In genomic region chr15:100764778-100765457, GRCh38 we compare ENCODE assay signal across 10 cellular contexts.
DNase-seq lines count a peak whose midpoint lies in the region; ATAC-seq and TF ChIP-seq lines count a peak whose summit lies in the region.
"Had no signal": no experiment of that assay in that cellular context is flagged by ENCODE, and none has a peak within 500 bp of the region (broad histone marks: within the 10 kb centered on the region; RNA-seq: fewer than 3 reads in every experiment).

No MANE protein-coding gene starts in this region.

- H3K4me3 Mint-ChIP-seq in activated T-helper 17 cell treated with anti-CD3 and anti-CD28 coated beads, Interleukin-2, amount 50 U/mL, for 72 hours, result no peak overlapping the region
- H3K4me3 Mint-ChIP-seq: activated T-cell treated with anti-CD3 and anti-CD28 coated beads, Interleukin-2, amount 50 U/mL, for 4 hours; CD14-positive monocyte had no signal

- ATAC-seq in activated T-helper 17 cell treated with anti-CD3 and anti-CD28 coated beads, Interleukin-2, amount 50 U/mL, for 72 hours (replicated peaks), result no peak
- ATAC-seq: activated T-cell treated with anti-CD3 and anti-CD28 coated beads, Interleukin-2, amount 50 U/mL, for 4 hours had no signal

- H2BK15ac ChIP-seq in mesenchymal stem cell (ENCODE audit: low read depth, poor library complexity, severe bottlenecking), result no peak overlapping the region

- H2BK12ac ChIP-seq in mesenchymal stem cell (ENCODE audit: low read length in 2 of 2), result peak overlapping the region in 1 of 2 experiments; percentile 86

- H3K27me3 Mint-ChIP-seq in activated T-helper 17 cell treated with anti-CD3 and anti-CD28 coated beads, Interleukin-2, amount 50 U/mL, for 72 hours, result peaks cover 11% of the 10 kb centered on the region

- H3K9me3 ChIP-seq in AG04450 (ENCODE audit: control insufficient read depth, insufficient read depth, low read length) (no peaks in the 10 kb centered on the region), mesenchymal stem cell (ENCODE audit: control insufficient read depth, low read length) (no peaks in the 10 kb centered on the region)

- CTCF ChIA-PET in AG04450 (lab: Charles Lee), result interaction anchor here (0.5 to 2.0 kb wide), 4 partner anchors 93 to 244 kb away, joined by 3 to 9 read pairs (median 3); no protein-coding TSS in a partner anchor

- no peak overlapping the region for H4K91ac ChIP-seq in mesenchymal stem cell (ENCODE audit: low read length)

- no peaks in the 10 kb centered on the region for H3K9me3 Mint-ChIP-seq in activated T-helper 17 cell treated with anti-CD3 and anti-CD28 coated beads, Interleukin-2, amount 50 U/mL, for 72 hours
- H3K9me3 Mint-ChIP-seq: activated T-cell treated with anti-CD3 and anti-CD28 coated beads, Interleukin-2, amount 50 U/mL, for 4 hours had no signal

- WGBS in mesenchymal stem cell, result 79% methylated on average over 9 of the region's 9 CpGs

- H3K27me3 ChIP-seq in AG04450 (ENCODE audit: control insufficient read depth, insufficient read depth, low read length), result peaks cover 4% of the 10 kb centered on the region
- peaks cover 0 to 14% of the 10 kb centered on the region in 2 experiments for H3K27me3 ChIP-seq in mesenchymal stem cell (ENCODE audit: control insufficient read depth in 1 of 2, insufficient read depth in 1 of 2, low read length in 2 of 2)

- H3K23ac ChIP-seq in mesenchymal stem cell (ENCODE audit: low read length in 2 of 2), result no peak overlapping the region

- H3K4me1 ChIP-seq in mesenchymal stem cell (ENCODE audit: control insufficient read depth, insufficient read depth, low read depth, low read length), result peaks cover 7% of the 10 kb centered on the region

- peak overlapping the region; percentile 39 for H3K9ac ChIP-seq in mesenchymal stem cell (ENCODE audit: low read length)

- no peak overlapping the region for H2AFZ ChIP-seq in mesenchymal stem cell (ENCODE audit: low read depth, low read length)

- TF ChIP-seq CTCF in AG04450 (IDR thresholded peaks at IDR 0.05; ENCODE audit: low read depth, low read length), result no peak

- no peak overlapping the region for H3K4me2 ChIP-seq in mesenchymal stem cell (ENCODE audit: low read length, poor library complexity, severe bottlenecking)

- H3K27ac ChIP-seq in AG04450 (ENCODE audit: low read depth, low read length) (peak overlapping the region; percentile 1), mesenchymal stem cell (ENCODE audit: low read length, poor library complexity, severe bottlenecking) (no peak overlapping the region)

- DNase-seq in AG04450 (ENCODE audit: low read depth, low spot score) (peak; percentile 45), H4 (ENCODE audit: low spot score) (peak; percentile 94), astrocyte of the hippocampus (ENCODE audit: low read depth, low spot score) (peak; percentile 95), mesenchymal stem cell (peak; percentile 21), T-helper 9 cell (no peak), T-helper 1 cell (no peak), NCI-H146 treated with DMSO at 0.1 percent for 48 hours (lab: John Stamatoyannopoulos, UW; ENCODE audit: unreplicated experiment) (no peak)
- DNase-seq: activated T-cell treated with anti-CD3 and anti-CD28 coated beads, Interleukin-2, amount 50 U/mL, for 4 hours had no signal

- peak overlapping the region; percentile 21 to 57 for H3K4ac ChIP-seq in mesenchymal stem cell (ENCODE audit: low read depth in 1 of 2, low read length in 2 of 2)

- H2BK5ac ChIP-seq in mesenchymal stem cell (ENCODE audit: low read depth, low read length, poor library complexity, severe bottlenecking), result no peak overlapping the region

- H3K4me1 Mint-ChIP-seq in activated T-helper 17 cell treated with anti-CD3 and anti-CD28 coated beads, Interleukin-2, amount 50 U/mL, for 72 hours, result no peaks in the 10 kb centered on the region
- H3K4me1 Mint-ChIP-seq: CD14-positive monocyte had no signal

- no peaks in the 10 kb centered on the region for H3K36me3 ChIP-seq in mesenchymal stem cell (ENCODE audit: control insufficient read depth in 1 of 2, insufficient read depth in 2 of 2, low read depth in 1 of 2, low read length in 2 of 2)

- no peaks in the 10 kb centered on the region for H3K79me1 ChIP-seq in mesenchymal stem cell (replicated peaks; ENCODE audit: low read length, poor library complexity, severe bottlenecking)

- H4K8ac ChIP-seq in mesenchymal stem cell (ENCODE audit: low read length), result peak overlapping the region; percentile 73

- no peak overlapping the region for H2BK120ac ChIP-seq in mesenchymal stem cell (ENCODE audit: low read depth, low read length)

- H3K18ac ChIP-seq in mesenchymal stem cell (ENCODE audit: low read depth in 1 of 2, low read length in 2 of 2), result peak overlapping the region; percentile 31 to 55

- H2AK5ac ChIP-seq in mesenchymal stem cell (ENCODE audit: low read length, severe bottlenecking), result no peak overlapping the region

- H3K14ac ChIP-seq in mesenchymal stem cell (ENCODE audit: low read length in 2 of 2), result peak overlapping the region in 1 of 2 experiments; percentile 11

- H3K36me3 Mint-ChIP-seq in activated T-helper 17 cell treated with anti-CD3 and anti-CD28 coated beads, Interleukin-2, amount 50 U/mL, for 72 hours (ENCODE audit: low read depth), result no peaks in the 10 kb centered on the region
- H3K36me3 Mint-ChIP-seq: CD14-positive monocyte had no signal

- H3K27ac Mint-ChIP-seq in activated T-helper 17 cell treated with anti-CD3 and anti-CD28 coated beads, Interleukin-2, amount 50 U/mL, for 72 hours, result no peak overlapping the region
- H3K27ac Mint-ChIP-seq: CD14-positive monocyte had no signal

- H3K4me3 ChIP-seq in AG04450 (ENCODE audit: low read depth, low read length) (no peak overlapping the region), mesenchymal stem cell (ENCODE audit: insufficient read depth in 1 of 2, low read depth in 1 of 2, low read length in 2 of 2) (no peak overlapping the region)

- POLR2A ChIA-PET in AG04450 (lab: Yijun Ruan, JAX), result no interaction called here

Comparison
In these comparisons a context has a peak if more than half of its experiments do, and no peak if none do; other contexts are left out.
1. DNase-seq: peak in AG04450 (single experiment), H4 (single experiment), astrocyte of the hippocampus (single experiment) and mesenchymal stem cell (single experiment); none in T-helper 9 cell (single experiment), T-helper 1 cell (0 of 5) and NCI-H146 treated with DMSO at 0.1 percent for 48 hours (single experiment).